ENCODE assay signal across 33 cellular contexts in the genomic region with DNA sequence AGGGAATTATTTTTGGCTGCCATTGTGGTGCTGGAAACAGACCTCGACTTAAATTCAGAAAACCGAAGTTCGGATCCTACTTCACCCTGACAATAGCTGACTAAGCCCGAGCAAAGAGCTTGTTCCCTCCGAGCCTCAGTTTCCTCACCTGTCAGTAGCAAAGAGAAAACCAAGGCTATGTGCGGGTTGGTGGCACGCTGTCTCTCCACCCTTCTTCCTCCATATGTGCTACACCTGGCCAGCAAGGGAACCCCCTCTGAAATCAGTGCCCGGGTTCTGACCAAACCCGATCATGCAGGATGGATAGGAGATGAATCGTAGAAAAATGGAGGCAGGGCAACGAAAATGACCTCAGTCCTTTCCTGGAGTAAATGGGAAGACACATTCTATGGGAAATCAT. TPM values are rescaled to one million over a fixed set of nuclear protein-coding genes. Genes with fewer than 3 reads are reported as not detected.
"Had no signal": no experiment of that assay in that cellular context is flagged by ENCODE, and none has a peak within 500 bp of the region (broad histone marks: within the 10 kb centered on the region; RNA-seq: fewer than 3 reads in every experiment).

No MANE protein-coding gene starts in this region.

- ATAC-seq: activated CD4-positive, alpha-beta T cell treated with anti-CD3 and anti-CD28 coated beads for 36 hours; activated CD4-positive, CD25-positive, alpha-beta regulatory T cell treated with anti-CD3 and anti-CD28 coated beads, Interleukin-2, amount 50 U/mL, for 24 hours; activated CD8-positive, alpha-beta T cell treated with anti-CD3 and anti-CD28 coated beads, Interleukin-2, amount 10 ng/mL, durations not matched to agents 7 days and 5 days; activated T-cell treated with anti-CD3 and anti-CD28 coated beads, Interleukin-2, amount 50 U/mL, for 4 hours; PC-3; WTC11 had no signal

- DNase-seq: activated CD4-positive, alpha-beta T cell treated with anti-CD3 and anti-CD28 coated beads for 36 hours; activated CD4-positive, alpha-beta T cell treated with anti-CD3 and anti-CD28 coated beads, Interleukin-2, amount 10 ng/mL, durations not matched to agents 7 days and 5 days; activated CD4-positive, alpha-beta T cell treated with anti-CD3 and anti-CD28 coated beads, Interleukin-2, amount 50 U/mL, for 48 hours; activated CD8-positive, alpha-beta T cell treated with anti-CD3 and anti-CD28 coated beads, Interleukin-2, amount 10 ng/mL, durations not matched to agents 7 days and 5 days; activated effector memory CD4-positive, alpha-beta T cell treated with Interleukin-2 at 50 U/mL for 16 hours; activated naive CD4-positive, alpha-beta T cell treated with anti-CD3 and anti-CD28 coated beads, Interleukin-2, amount 10 ng/mL, durations not matched to agents 7 days and 5 days; activated naive CD8-positive, alpha-beta T cell treated with anti-CD3 and anti-CD28 coated beads for 36 hours; activated T-cell treated with anti-CD3 and anti-CD28 coated beads for 4 hours; activated T-cell treated with anti-CD3 and anti-CD28 coated beads, Interleukin-2, amount 50 U/mL, for 4 hours; amniotic stem cell; aorta; brain microvascular endothelial cell; central memory CD4-positive, alpha-beta T cell; MM.1S; MV-4-11; NCI-H1092; NCI-H1436 treated with DMSO at 0.1 percent for 48 hours; NCI-H1694 treated with DMSO at 0.1 percent for 48 hours; NCI-H2029; NCI-H345; NCI-H524 treated with DMSO at 0.1 percent for 48 hours; NK-92 treated with Interleukin-12 subunit alpha and Interleukin-12 subunit beta, amount 100 ng/mL, for 24 hours; PC-3; Peyer's patch; RPMI8226; SHP77 treated with DMSO at 0.1 percent for 48 hours; SK-N-SH had no signal

- H3K27me3 ChIP-seq: Peyer's patch had no signal

- H3K27ac ChIP-seq: brain microvascular endothelial cell, KMS-11, Peyer's patch, SJSA1 had no signal

- H3K27ac Mint-ChIP-seq: activated CD4-positive, alpha-beta T cell treated with anti-CD3 and anti-CD28 coated beads for 36 hours; activated CD4-positive, alpha-beta T cell treated with anti-CD3 and anti-CD28 coated beads, Interleukin-2, amount 10 ng/mL, durations not matched to agents 7 days and 5 days; activated CD8-positive, alpha-beta T cell treated with anti-CD3 and anti-CD28 coated beads, Interleukin-2, amount 10 ng/mL, durations not matched to agents 7 days and 5 days; activated naive CD4-positive, alpha-beta T cell treated with anti-CD3 and anti-CD28 coated beads, Interleukin-2, amount 10 ng/mL, durations not matched to agents 7 days and 5 days; activated naive CD8-positive, alpha-beta T cell treated with anti-CD3 and anti-CD28 coated beads for 36 hours; T-helper 1 cell treated with Interleukin-12 subunit alpha and Interleukin-12 subunit beta and Interleukin-4 antibody, amounts not matched to agents 30 μg/mL and 1 μg/mL, for 36 hours; T-helper 2 cell treated with Interferon-gamma antibody and Interleukin-4, amounts not matched to agents 5 μg/mL and 100 μg/mL, for 36 hours; WTC11 had no signal

- H3K9me3 ChIP-seq: Peyer's patch, SJSA1, SK-N-SH had no signal

- H3K4me1 ChIP-seq: Peyer's patch had no signal

- H3K9me3 Mint-ChIP-seq: activated CD4-positive, alpha-beta T cell treated with anti-CD3 and anti-CD28 coated beads, Interleukin-2, amount 10 ng/mL, durations not matched to agents 7 days and 5 days; activated naive CD4-positive, alpha-beta T cell treated with anti-CD3 and anti-CD28 coated beads, Interleukin-2, amount 10 ng/mL, durations not matched to agents 7 days and 5 days; activated naive CD8-positive, alpha-beta T cell treated with anti-CD3 and anti-CD28 coated beads for 36 hours; activated T-cell treated with anti-CD3 and anti-CD28 coated beads, Interleukin-2, amount 50 U/mL, for 4 hours; T-helper 1 cell treated with Interleukin-12 subunit alpha and Interleukin-12 subunit beta and Interleukin-4 antibody, amounts not matched to agents 30 μg/mL and 1 μg/mL, for 36 hours; T-helper 2 cell treated with Interferon-gamma antibody and Interleukin-4, amounts not matched to agents 5 μg/mL and 100 μg/mL, for 36 hours; WTC11 had no signal

- H3K36me3 ChIP-seq: brain microvascular endothelial cell, Peyer's patch, SJSA1 had no signal

- H3K4me3 Mint-ChIP-seq: activated CD4-positive, alpha-beta T cell treated with anti-CD3 and anti-CD28 coated beads for 36 hours; activated CD4-positive, alpha-beta T cell treated with anti-CD3 and anti-CD28 coated beads, Interleukin-2, amount 10 ng/mL, durations not matched to agents 7 days and 5 days; activated CD8-positive, alpha-beta T cell treated with anti-CD3 and anti-CD28 coated beads, Interleukin-2, amount 10 ng/mL, durations not matched to agents 7 days and 5 days; activated naive CD4-positive, alpha-beta T cell treated with anti-CD3 and anti-CD28 coated beads, Interleukin-2, amount 10 ng/mL, durations not matched to agents 7 days and 5 days; activated naive CD8-positive, alpha-beta T cell treated with anti-CD3 and anti-CD28 coated beads for 36 hours; activated T-cell treated with anti-CD3 and anti-CD28 coated beads, Interleukin-2, amount 50 U/mL, for 4 hours; T-helper 1 cell treated with Interleukin-12 subunit alpha and Interleukin-12 subunit beta and Interleukin-4 antibody, amounts not matched to agents 30 μg/mL and 1 μg/mL, for 36 hours; T-helper 2 cell treated with Interferon-gamma antibody and Interleukin-4, amounts not matched to agents 5 μg/mL and 100 μg/mL, for 36 hours; WTC11 had no signal

- H3K9ac ChIP-seq: KMS-11, SK-N-SH had no signal

- H3K4me2 ChIP-seq: KMS-11, SK-N-SH had no signal

- H3K4me1 Mint-ChIP-seq: activated CD4-positive, alpha-beta T cell treated with anti-CD3 and anti-CD28 coated beads for 36 hours; activated CD4-positive, alpha-beta T cell treated with anti-CD3 and anti-CD28 coated beads, Interleukin-2, amount 10 ng/mL, durations not matched to agents 7 days and 5 days; activated naive CD4-positive, alpha-beta T cell treated with anti-CD3 and anti-CD28 coated beads, Interleukin-2, amount 10 ng/mL, durations not matched to agents 7 days and 5 days; activated naive CD8-positive, alpha-beta T cell treated with anti-CD3 and anti-CD28 coated beads for 36 hours; WTC11 had no signal

- H3K4me3 ChIP-seq: Peyer's patch, SJSA1 had no signal

- H3K36me3 Mint-ChIP-seq: activated naive CD4-positive, alpha-beta T cell treated with anti-CD3 and anti-CD28 coated beads, Interleukin-2, amount 10 ng/mL, durations not matched to agents 7 days and 5 days; activated naive CD8-positive, alpha-beta T cell treated with anti-CD3 and anti-CD28 coated beads for 36 hours; WTC11 had no signal

RNA-seq across cellular contexts. Expression of gene MSX2, which starts 16.7 kb away (rescaled TPM):
- total RNA-seq: activated CD4-positive, alpha-beta T cell treated with anti-CD3 and anti-CD28 coated beads for 36 hours; activated CD8-positive, alpha-beta T cell treated with anti-CD3 and anti-CD28 coated beads, Interleukin-2, amount 10 ng/mL, durations not matched to agents 7 days and 5 days; activated naive CD8-positive, alpha-beta T cell treated with anti-CD3 and anti-CD28 coated beads for 36 hours had no signal
